In genomic region chr17:29591737-29592624, GRCh38 we compare ENCODE assay signal across 8 cellular contexts. TPM values are rescaled to one million over a fixed set of nuclear protein-coding genes. Genes with fewer than 3 reads are reported as not detected.
DNase-seq lines count a peak whose midpoint lies in the region; ATAC-seq and TF ChIP-seq lines count a peak whose summit lies in the region.

No MANE protein-coding gene starts in this region.

- peak overlapping the region; percentile 77 for H3K27ac Mint-ChIP-seq in activated naive CD4-positive, alpha-beta T cell treated with anti-CD3 and anti-CD28 coated beads, Interleukin-2, amount 10 ng/mL, durations not matched to agents 7 days and 5 days

- TF ChIP-seq CTCF in GM06990 (IDR thresholded peaks at IDR 0.05; ENCODE audit: insufficient read depth, low read length, poor library complexity, severe bottlenecking): peak; percentile 99
- TF ChIP-seq CTCF in NB4 (IDR thresholded peaks at IDR 0.05; ENCODE audit: low read depth, low read length): peak; percentile 96
- TF ChIP-seq CTCF in thoracic aorta (IDR thresholded peaks at IDR 0.05): peak; percentile 94

- H3K9me3 Mint-ChIP-seq in activated naive CD4-positive, alpha-beta T cell treated with anti-CD3 and anti-CD28 coated beads, Interleukin-2, amount 10 ng/mL, durations not matched to agents 7 days and 5 days: no peaks in the 10 kb centered on the region

- H3K4me3 ChIP-seq in GM06990 (replicated peaks; ENCODE audit: low read depth, low read length) (no peak overlapping the region), NB4 (ENCODE audit: low read depth, low read length) (peak overlapping the region; percentile 63), thoracic aorta (peak overlapping the region; percentile 79)

- no peak for TF ChIP-seq POLR2A in NB4 (IDR thresholded peaks at IDR 0.05; ENCODE audit: extremely low read depth, insufficient read length)

- no peaks in the 10 kb centered on the region for H3K9me3 ChIP-seq in thoracic aorta

- H3K36me3 ChIP-seq in GM06990 (ENCODE audit: control insufficient read depth, insufficient read depth, low read length) (no peaks in the 10 kb centered on the region), thoracic aorta (no peaks in the 10 kb centered on the region)

- ATAC-seq in thoracic aorta (ENCODE audit: insufficient number of reproducible peaks, low FRiP score, low read depth) (peak; percentile 13), GM18868 (IDR thresholded peaks at IDR 0.05; ENCODE audit: unreplicated experiment) (no peak)

- H3K36me3 Mint-ChIP-seq in activated naive CD4-positive, alpha-beta T cell treated with anti-CD3 and anti-CD28 coated beads, Interleukin-2, amount 10 ng/mL, durations not matched to agents 7 days and 5 days: peaks cover 3% of the 10 kb centered on the region

- peaks cover 51% of the 10 kb centered on the region for H3K4me1 Mint-ChIP-seq in activated naive CD4-positive, alpha-beta T cell treated with anti-CD3 and anti-CD28 coated beads, Interleukin-2, amount 10 ng/mL, durations not matched to agents 7 days and 5 days

- CTCF ChIA-PET in activated naive CD4-positive, alpha-beta T cell treated with anti-CD3 and anti-CD28 coated beads, Interleukin-2, amount 10 ng/mL, durations not matched to agents 7 days and 5 days (lab: Charles Lee): interaction anchor here (0.7 to 5.0 kb wide), 14 partner anchors 8 to 501 kb away, joined by 3 to 48 read pairs (median 8); partner anchors contain the start of genes ABHD15, CORO6 and TP53I13

- peak; percentile 81 for DNase-seq in GM06990 (ENCODE audit: extremely low read depth, insufficient read length)
- peak; percentile 96 for DNase-seq in NB4 (ENCODE audit: low read depth)
- peak; percentile 92 for DNase-seq in SK-N-DZ (ENCODE audit: low spot score)
- DNase-seq in activated naive CD4-positive, alpha-beta T cell treated with anti-CD3 and anti-CD28 coated beads, Interleukin-2, amount 10 ng/mL, durations not matched to agents 7 days and 5 days: peak; percentile 87
- DNase-seq in germinal center (ENCODE audit: low spot score): peak; percentile 87
- peak in 55 of 56 donors; percentile 51 to 94 (median 85) for DNase-seq in nucleus accumbens (lab: John Stamatoyannopoulos, UW)
- DNase-seq in thoracic aorta (ENCODE audit: low spot score): no peak

- peak overlapping the region; percentile 67 to 84 for H3K27ac ChIP-seq in thoracic aorta

- H3K27me3 Mint-ChIP-seq in activated naive CD4-positive, alpha-beta T cell treated with anti-CD3 and anti-CD28 coated beads, Interleukin-2, amount 10 ng/mL, durations not matched to agents 7 days and 5 days: peaks cover 7% of the 10 kb centered on the region

- H3K27me3 ChIP-seq in GM06990 (replicated peaks; ENCODE audit: control insufficient read depth, insufficient read depth, low read length) (no peaks in the 10 kb centered on the region), thoracic aorta (replicated peaks; ENCODE audit: insufficient read depth) (no peaks in the 10 kb centered on the region)

- H3K4me1 ChIP-seq in thoracic aorta (ENCODE audit: control insufficient read depth in 1 of 2, low read depth in 2 of 2): peaks cover 37 to 65% of the 10 kb centered on the region in 2 donors

- peak overlapping the region; percentile 80 for H3K4me3 Mint-ChIP-seq in activated naive CD4-positive, alpha-beta T cell treated with anti-CD3 and anti-CD28 coated beads, Interleukin-2, amount 10 ng/mL, durations not matched to agents 7 days and 5 days

RNA-seq across cellular contexts. Expression of gene ANKRD13B, which starts 1.0 kb away (rescaled TPM):
- 116 and 120 TPM in 2 replicates for polyA plus RNA-seq in SK-N-DZ (2014; cell fraction: cytosol; rRNA removed)
- 565 and 650 TPM in 2 replicates for polyA plus RNA-seq in SK-N-DZ (2014; cell fraction: nucleus; rRNA removed)
- total RNA-seq in thoracic aorta: 10 to 100 TPM; 11.5 to 35.5 TPM

RNA-seq across cellular contexts. Expression of gene GIT1, which starts 2.5 kb away (rescaled TPM):
- 61.7 and 67.9 TPM in 2 replicates for polyA plus RNA-seq in SK-N-DZ (2014; cell fraction: cytosol; rRNA removed)
- polyA plus RNA-seq in SK-N-DZ (2014; cell fraction: nucleus; rRNA removed): 87.2 and 119 TPM in 2 replicates
- 10 to 100 TPM; 24.1 to 35.3 TPM for total RNA-seq in thoracic aorta

RNA-seq across cellular contexts. Expression of gene TP53I13, which starts 23.5 kb away (rescaled TPM):
- 111 and 124 TPM in 2 replicates for polyA plus RNA-seq in SK-N-DZ (2014; cell fraction: cytosol; rRNA removed)
- 452 and 459 TPM in 2 replicates for polyA plus RNA-seq in SK-N-DZ (2014; cell fraction: nucleus; rRNA removed)
- total RNA-seq in thoracic aorta: 10 to 100 TPM; 54.4 to 92.6 TPM

RNA-seq across cellular contexts. Expression of gene ABHD15, which starts 25.1 kb away (rescaled TPM):
- 8.3 and 9.6 TPM in 2 replicates for polyA plus RNA-seq in SK-N-DZ (2014; cell fraction: cytosol; rRNA removed)
- 3.5 and 6.9 TPM in 2 replicates for polyA plus RNA-seq in SK-N-DZ (2014; cell fraction: nucleus; rRNA removed)
- total RNA-seq in thoracic aorta: 10 to 100 TPM; 11.3 to 24.0 TPM

RNA-seq across cellular contexts. Expression of gene CORO6, which starts 30.7 kb away (rescaled TPM):
- 7.0 and 10.3 TPM in 2 replicates for polyA plus RNA-seq in SK-N-DZ (2014; cell fraction: cytosol; rRNA removed)
- 186 and 308 TPM in 2 replicates for polyA plus RNA-seq in SK-N-DZ (2014; cell fraction: nucleus; rRNA removed)
- 10 to 100 TPM; 35.5 to 55.0 TPM for total RNA-seq in thoracic aorta
